ENCODE assay signal across 8 cellular contexts in the genomic region with DNA sequence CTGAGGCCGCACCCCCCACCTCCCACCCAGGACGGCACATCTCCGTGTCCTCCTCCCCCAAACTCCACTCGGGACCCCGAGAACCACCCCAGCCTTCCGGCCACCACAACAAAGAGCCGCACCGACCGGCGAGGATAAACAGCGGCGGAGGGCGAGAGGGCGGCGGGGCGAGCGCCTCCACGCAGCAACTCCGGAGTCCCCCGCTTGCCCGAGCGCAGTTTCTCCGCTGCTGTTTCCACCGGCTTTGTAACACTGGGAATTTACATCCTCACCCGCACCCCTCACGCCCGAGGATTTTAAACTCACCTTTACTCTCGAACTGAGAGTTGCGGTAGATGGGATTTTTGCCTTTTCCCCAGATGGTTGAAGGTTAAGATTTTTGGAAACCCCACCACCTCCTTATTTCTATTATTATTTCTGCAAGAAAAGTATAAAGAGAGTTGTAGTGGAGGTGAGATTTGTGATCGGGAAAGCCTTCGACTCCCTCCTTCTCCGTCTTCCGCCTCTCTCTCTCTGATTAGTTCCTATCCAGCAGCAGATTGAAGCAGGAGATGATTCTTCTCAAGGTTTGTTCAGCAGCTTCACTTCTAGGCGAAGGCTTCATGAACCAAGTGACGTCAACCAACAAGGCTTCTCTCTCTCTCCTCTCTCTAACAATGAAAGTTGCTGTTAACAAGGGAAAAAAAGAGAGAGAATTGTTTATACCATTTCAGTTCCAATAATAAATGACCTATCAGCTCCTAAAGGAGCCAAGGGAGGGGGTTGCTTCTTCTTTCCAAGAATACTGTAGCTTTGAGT. TPM values are rescaled to one million over a fixed set of nuclear protein-coding genes. Genes with fewer than 3 reads are reported as not detected.
DNase-seq lines count a peak whose midpoint lies in the region; ATAC-seq, FAIRE-seq and TF ChIP-seq lines count a peak whose summit lies in the region.

A gene with protein sequence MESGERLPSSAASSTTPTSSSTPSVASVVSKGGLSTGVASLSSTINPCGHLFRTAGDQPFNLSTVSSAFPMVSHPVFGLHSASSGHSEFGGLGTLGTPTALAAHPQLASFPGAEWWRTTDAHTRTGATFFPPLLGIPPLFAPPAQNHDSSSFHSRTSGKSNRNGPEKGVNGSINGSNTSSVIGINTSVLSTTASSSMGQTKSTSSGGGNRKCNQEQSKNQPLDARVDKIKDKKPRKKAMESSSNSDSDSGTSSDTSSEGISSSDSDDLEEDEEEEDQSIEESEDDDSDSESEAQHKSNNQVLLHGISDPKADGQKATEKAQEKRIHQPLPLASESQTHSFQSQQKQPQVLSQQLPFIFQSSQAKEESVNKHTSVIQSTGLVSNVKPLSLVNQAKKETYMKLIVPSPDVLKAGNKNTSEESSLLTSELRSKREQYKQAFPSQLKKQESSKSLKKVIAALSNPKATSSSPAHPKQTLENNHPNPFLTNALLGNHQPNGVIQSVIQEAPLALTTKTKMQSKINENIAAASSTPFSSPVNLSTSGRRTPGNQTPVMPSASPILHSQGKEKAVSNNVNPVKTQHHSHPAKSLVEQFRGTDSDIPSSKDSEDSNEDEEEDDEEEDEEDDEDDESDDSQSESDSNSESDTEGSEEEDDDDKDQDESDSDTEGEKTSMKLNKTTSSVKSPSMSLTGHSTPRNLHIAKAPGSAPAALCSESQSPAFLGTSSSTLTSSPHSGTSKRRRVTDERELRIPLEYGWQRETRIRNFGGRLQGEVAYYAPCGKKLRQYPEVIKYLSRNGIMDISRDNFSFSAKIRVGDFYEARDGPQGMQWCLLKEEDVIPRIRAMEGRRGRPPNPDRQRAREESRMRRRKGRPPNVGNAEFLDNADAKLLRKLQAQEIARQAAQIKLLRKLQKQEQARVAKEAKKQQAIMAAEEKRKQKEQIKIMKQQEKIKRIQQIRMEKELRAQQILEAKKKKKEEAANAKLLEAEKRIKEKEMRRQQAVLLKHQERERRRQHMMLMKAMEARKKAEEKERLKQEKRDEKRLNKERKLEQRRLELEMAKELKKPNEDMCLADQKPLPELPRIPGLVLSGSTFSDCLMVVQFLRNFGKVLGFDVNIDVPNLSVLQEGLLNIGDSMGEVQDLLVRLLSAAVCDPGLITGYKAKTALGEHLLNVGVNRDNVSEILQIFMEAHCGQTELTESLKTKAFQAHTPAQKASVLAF (N-terminal part only) (minus strand): TSS at position 613 of the 798 bp plus-strand sequence. CDS start 137,829 bp downstream, outside the sequence.

- H3K9me3 ChIP-seq in HUES64 (ENCODE audit: insufficient read depth, low read depth, low read length): no peaks in the 10 kb centered on the region
- no peaks in the 10 kb centered on the region for H3K9me3 ChIP-seq in left ventricle myocardium inferior (replicated peaks)

- peak within 1 kb of the TSS; percentile 82 for H3K4me3 Mint-ChIP-seq in osteocyte (ENCODE audit: unreplicated experiment)

- H3K27ac ChIP-seq in HUES64 (ENCODE audit: low read depth, low read length) (peak within 1 kb of the TSS; percentile 98), left ventricle myocardium inferior (replicated peaks) (peak within 1 kb of the TSS; percentile 98)

- H3K4me1 Mint-ChIP-seq in osteocyte (ENCODE audit: unreplicated experiment): peaks cover 35% of the 10 kb centered on the region

- H3K4me3 ChIP-seq in HUES64 (ENCODE audit: low read length) (peak within 1 kb of the TSS; percentile 93), astrocyte of the cerebellum (ENCODE audit: low read depth, low read length) (peak within 1 kb of the TSS; percentile 78), left ventricle myocardium inferior (peak within 1 kb of the TSS; percentile 80)

- H3K27ac Mint-ChIP-seq in osteocyte (ENCODE audit: unreplicated experiment): peak within 1 kb of the TSS; percentile 98

- in situ Hi-C loops in astrocyte of the cerebellum (cut with HindIII; ENCODE audit: low sequenced_read_pairs): no loop called here

- no peaks in the 10 kb centered on the region for H3K27me3 Mint-ChIP-seq in osteocyte (ENCODE audit: unreplicated experiment)

- peak; percentile 68 for ATAC-seq in GM21528 (IDR thresholded peaks at IDR 0.05; ENCODE audit: low FRiP score, unreplicated experiment)

- WGBS in HUES64: 0% methylated on average over 31 of the region's 35 CpGs

- H3K9me3 Mint-ChIP-seq in osteocyte (ENCODE audit: unreplicated experiment): no peaks in the 10 kb centered on the region

- no peaks in the 10 kb centered on the region for H3K36me3 Mint-ChIP-seq in osteocyte (ENCODE audit: unreplicated experiment)

- H3K4me1 ChIP-seq in HUES64 (ENCODE audit: insufficient read depth, low read length): peaks cover 60% of the 10 kb centered on the region
- peaks cover 49% of the 10 kb centered on the region for H3K4me1 ChIP-seq in left ventricle myocardium inferior

- H3K36me3 ChIP-seq in HUES64 (ENCODE audit: insufficient read depth, low read length) (no peaks in the 10 kb centered on the region), left ventricle myocardium inferior (no peaks in the 10 kb centered on the region)

- FAIRE-seq in RCC 7860 (lab: Jason Lieb, UNC): peak; percentile 81

- TF ChIP-seq CTCF in astrocyte of the cerebellum (IDR thresholded peaks at IDR 0.05; ENCODE audit: low read depth, low read length, missing control alignments): no peak
- TF ChIP-seq CTCF in left ventricle myocardium inferior (IDR thresholded peaks at IDR 0.05; ENCODE audit: borderline replicate concordance): no peak
- TF ChIP-seq CTCF in osteocyte (IDR thresholded peaks at IDR 0.05): no peak

- peak within 1 kb of the TSS; percentile 97 for H3K9ac ChIP-seq in HUES64 (ENCODE audit: low read depth, low read length)

- intact Hi-C loops in left ventricle myocardium inferior (cut with micrococcal nuclease): no loop called here

- H3K27me3 ChIP-seq in HUES64 (ENCODE audit: insufficient read depth, low read length) (no peaks in the 10 kb centered on the region), left ventricle myocardium inferior (ENCODE audit: low read depth) (no peaks in the 10 kb centered on the region)

- peak; percentile 80 for DNase-seq in EL
- DNase-seq in RCC 7860 (ENCODE audit: low spot score): peak; percentile 67
- DNase-seq in astrocyte of the cerebellum (ENCODE audit: low read depth): peak; percentile 68
- peak; percentile 53 for DNase-seq in left ventricle myocardium inferior
- DNase-seq in osteocyte (ENCODE audit: extremely low spot score, unreplicated experiment): no peak
- DNase-seq in HuH-7 (ENCODE audit: low spot score): no peak

RNA-seq across cellular contexts. Expression of the gene that starts here (rescaled TPM):
- 17.1 TPM for polyA plus RNA-seq in HUES64 (2013, experiment 1 of 2)
- 15.5 TPM for polyA plus RNA-seq in HUES64 (2013, experiment 2 of 2)
- total RNA-seq in left ventricle myocardium inferior: 32.4 TPM
- 81.5 and 82.9 TPM in 2 replicates for total RNA-seq in osteocyte

Comparison
In these comparisons a context has a peak if more than half of its experiments do, and no peak if none do; other contexts are left out.
1. DNase-seq: peak in EL (single experiment), RCC 7860 (single experiment), astrocyte of the cerebellum (single experiment) and left ventricle myocardium inferior (single experiment); none in osteocyte (single experiment) and HuH-7 (single experiment).
2. Peak in every context shown above with its lines, with median percentiles within 50 percentile points of each other: H3K4me3 ChIP-seq.